Comparison of ENCODE assay signal across 1 cellular context in genomic region chr12:70120970-70121369, GRCh38.
TF ChIP-seq lines count a peak whose summit lies in the region.

No MANE protein-coding gene starts in this region.

TF ChIP-seq in HCT116, 20 proteins besides CTCF, POLR2A, EP300 and RAD21:
- TF ChIP-seq POLR2AphosphoS5 (IDR thresholded peaks at IDR 0.05; ENCODE audit: low read depth, low read length) (no peak), CEBPB (IDR thresholded peaks at IDR 0.05; ENCODE audit: low read depth) (no peak), CBX3 (IDR thresholded peaks at IDR 0.05; ENCODE audit: low read depth) (no peak), TCF7L2 (IDR thresholded peaks at IDR 0.05; ENCODE audit: borderline replicate concordance, extremely low read depth, insufficient read depth, insufficient read length) (no peak), SIN3A (IDR thresholded peaks at IDR 0.05; ENCODE audit: low read depth) (no peak), REST (IDR thresholded peaks at IDR 0.05; ENCODE audit: low read depth) (no peak), EZH2 (IDR thresholded peaks at IDR 0.05) (no peak), FOSL1 (IDR thresholded peaks at IDR 0.05; ENCODE audit: low read depth) (no peak), ZBTB33 (IDR thresholded peaks at IDR 0.05; ENCODE audit: extremely low read depth, insufficient replicate concordance, low read length) (no peak)
